In genomic region chr12:51814311-51815088, GRCh38 we compare ENCODE assay signal across 8 cellular contexts. TPM values are rescaled to one million over a fixed set of nuclear protein-coding genes. Genes with fewer than 3 reads are reported as not detected.
DNase-seq lines count a peak whose midpoint lies in the region; ATAC-seq and TF ChIP-seq lines count a peak whose summit lies in the region.

No MANE protein-coding gene starts in this region.

- peak overlapping the region; percentile 69 to 72 for H3K4me3 Mint-ChIP-seq in H9
- peak overlapping the region; percentile 83 for H3K4me3 Mint-ChIP-seq in activated naive CD4-positive, alpha-beta T cell treated with anti-CD3 and anti-CD28 coated beads, Interleukin-2, amount 50 U/mL, for 24 hours

- H3K9me3 ChIP-seq in AG04450 (ENCODE audit: control insufficient read depth, insufficient read depth, low read length) (no peaks in the 10 kb centered on the region; the same call in 1 of the 2 replicates), H9 (ENCODE audit: control insufficient read depth, low read depth, low read length) (no peaks in the 10 kb centered on the region), RWPE2 (ENCODE audit: severe bottlenecking) (no peaks in the 10 kb centered on the region), thoracic aorta (no peaks in the 10 kb centered on the region)

- H3K9ac ChIP-seq in H9 (ENCODE audit: extremely low read depth, insufficient read length, low read length): no peak overlapping the region

- H3K27ac ChIP-seq in AG04450 (ENCODE audit: low read depth, low read length) (no peak overlapping the region), H9 (ENCODE audit: insufficient read length, low read depth, low read length) (no peak overlapping the region), RWPE2 (ENCODE audit: poor library complexity, severe bottlenecking) (no peak overlapping the region), thoracic aorta (no peak overlapping the region)

- no peak overlapping the region for H3T11ph ChIP-seq in H9 (ENCODE audit: low read length)

- H3K79me2 ChIP-seq in H9 (ENCODE audit: insufficient read depth, low read length): no peaks in the 10 kb centered on the region

- CTCF ChIA-PET in AG04450 (lab: Charles Lee): interaction anchor here (0.6 to 1.6 kb wide), 9 partner anchors 10 to 394 kb away, joined by 3 to 7 read pairs (median 3); no protein-coding TSS in a partner anchor

- no peaks in the 10 kb centered on the region for H3K9me3 Mint-ChIP-seq in H9
- no peaks in the 10 kb centered on the region for H3K9me3 Mint-ChIP-seq in activated naive CD4-positive, alpha-beta T cell treated with anti-CD3 and anti-CD28 coated beads, Interleukin-2, amount 50 U/mL, for 24 hours

- no peak overlapping the region for H2AK5ac ChIP-seq in H9 (ENCODE audit: insufficient read length, low read length)

- TF ChIP-seq CTCF in AG04450 (IDR thresholded peaks at IDR 0.05; ENCODE audit: low read depth, low read length) (peak; percentile 59), H9 (conservative IDR thresholded peaks at IDR 0.05) (peak; percentile 67), RWPE2 (IDR thresholded peaks at IDR 0.05; ENCODE audit: poor library complexity, severe bottlenecking) (peak; percentile 91), thoracic aorta (IDR thresholded peaks at IDR 0.05) (peak; percentile 18)

- no peak overlapping the region for H3K27ac Mint-ChIP-seq in H9
- H3K27ac Mint-ChIP-seq in activated naive CD4-positive, alpha-beta T cell treated with anti-CD3 and anti-CD28 coated beads, Interleukin-2, amount 50 U/mL, for 24 hours: peak overlapping the region; percentile 68

- ATAC-seq in RWPE2 (ENCODE audit: low read depth) (peak; percentile 77), thoracic aorta (ENCODE audit: insufficient number of reproducible peaks, low FRiP score, low read depth) (no peak), HG03045 (IDR thresholded peaks at IDR 0.05; ENCODE audit: unreplicated experiment) (no peak)

- no peak overlapping the region for H2BK12ac ChIP-seq in H9 (ENCODE audit: insufficient read length, low read depth, low read length)

- H3K4me3 ChIP-seq in AG04450 (ENCODE audit: low read depth, low read length) (peak overlapping the region; percentile 39), RWPE2 (ENCODE audit: severe bottlenecking) (peak overlapping the region; percentile 35), thoracic aorta (peak overlapping the region; percentile 71)

- no peak overlapping the region for H3K56ac ChIP-seq in H9 (ENCODE audit: insufficient read length, low read depth, low read length)

- H2BK5ac ChIP-seq in H9 (ENCODE audit: insufficient read length, low read length): no peak overlapping the region

- peak overlapping the region; percentile 22 for H3K4me2 ChIP-seq in H9 (ENCODE audit: insufficient read depth, insufficient read length, low read length)

- no peaks in the 10 kb centered on the region for H3K79me1 ChIP-seq in H9 (ENCODE audit: insufficient read depth, low read depth, low read length, poor library complexity, severe bottlenecking)

- DNase-seq in AG04450 (ENCODE audit: low read depth, low spot score) (peak; percentile 26), H9 (peak; percentile 86), RWPE2 (ENCODE audit: low spot score) (no peak), glomerular visceral epithelial cell (ENCODE audit: extremely low spot score) (peak; percentile 72), nucleus accumbens (lab: John Stamatoyannopoulos, UW) (peak in 45 of 56 donors; percentile 12 to 80 (median 46)), thoracic aorta (ENCODE audit: low spot score) (no peak)

- no peak overlapping the region for H2BK20ac ChIP-seq in H9 (ENCODE audit: low read depth, low read length, poor library complexity, severe bottlenecking)

- H3K18ac ChIP-seq in H9 (ENCODE audit: insufficient read length, low read depth, low read length): peak overlapping the region; percentile 38

- H3K36me3 Mint-ChIP-seq in H9 (ENCODE audit: insufficient read depth in 1 of 3, low read depth in 3 of 3): peaks cover 0 to 4% (median 0%) of the 10 kb centered on the region in 3 experiments; a peak in 2 of 7 replicates
- H3K36me3 Mint-ChIP-seq in activated naive CD4-positive, alpha-beta T cell treated with anti-CD3 and anti-CD28 coated beads, Interleukin-2, amount 50 U/mL, for 24 hours: no peaks in the 10 kb centered on the region

- no peak overlapping the region for H4K5ac ChIP-seq in H9 (ENCODE audit: insufficient read length, low read depth, low read length)

- H3K14ac ChIP-seq in H9 (ENCODE audit: insufficient read depth, low read length): peak overlapping the region; percentile 41

- no peak overlapping the region for H4K8ac ChIP-seq in H9 (replicated peaks; ENCODE audit: insufficient read length, low read depth, low read length)

- no peak overlapping the region for H3K4ac ChIP-seq in H9 (ENCODE audit: low read depth, low read length)

- no peak overlapping the region for H3K23ac ChIP-seq in H9 (ENCODE audit: insufficient read length, low read depth, low read length)

- no peaks in the 10 kb centered on the region for H3K27me3 ChIP-seq in AG04450 (ENCODE audit: control insufficient read depth, insufficient read depth, low read length)
- peaks cover 4% of the 10 kb centered on the region; the same call in 1 of the 2 replicates for H3K27me3 ChIP-seq in H9 (ENCODE audit: insufficient read depth, low read length)
- H3K27me3 ChIP-seq in RWPE2 (ENCODE audit: insufficient read depth, poor library complexity, severe bottlenecking): no peaks in the 10 kb centered on the region
- H3K27me3 ChIP-seq in thoracic aorta (replicated peaks; ENCODE audit: insufficient read depth): no peaks in the 10 kb centered on the region

- no peak overlapping the region for H4K91ac ChIP-seq in H9 (ENCODE audit: insufficient read length, low read depth, low read length)

- H3K27me3 Mint-ChIP-seq in H9 (ENCODE audit: low read depth): peaks cover 51% of the 10 kb centered on the region
- H3K27me3 Mint-ChIP-seq in activated naive CD4-positive, alpha-beta T cell treated with anti-CD3 and anti-CD28 coated beads, Interleukin-2, amount 50 U/mL, for 24 hours: no peaks in the 10 kb centered on the region

- no peaks in the 10 kb centered on the region for H3K4me1 ChIP-seq in H9 (ENCODE audit: insufficient read depth, low read length)
- no peaks in the 10 kb centered on the region for H3K4me1 ChIP-seq in RWPE2 (ENCODE audit: insufficient read depth, poor library complexity, severe bottlenecking)
- no peaks in the 10 kb centered on the region for H3K4me1 ChIP-seq in thoracic aorta (ENCODE audit: control insufficient read depth in 1 of 2, low read depth in 2 of 2)

- no CpG with 5 or more reads among the region's 100 CpGs for WGBS in H9 (ENCODE audit: extremely low coverage, insufficient read length, low lambda C conversion rate)

- no peak overlapping the region for H2BK15ac ChIP-seq in H9 (ENCODE audit: low read depth, low read length)

- H3K36me3 ChIP-seq in RWPE2 (ENCODE audit: low read depth) (no peaks in the 10 kb centered on the region), thoracic aorta (no peaks in the 10 kb centered on the region)

- POLR2A ChIA-PET in AG04450 (lab: Yijun Ruan, JAX): interaction anchor here (0.9 kb wide), 1 partner anchor 385 kb away, joined by 3 read pairs; no protein-coding TSS in a partner anchor

- H2AFZ ChIP-seq in H9 (ENCODE audit: low read length): no peak overlapping the region

- H4K20me1 ChIP-seq in H9 (ENCODE audit: control insufficient read depth, insufficient read depth, insufficient read length): no peaks in the 10 kb centered on the region

- no peak overlapping the region for H2BK120ac ChIP-seq in H9 (ENCODE audit: low read depth, low read length, poor library complexity, severe bottlenecking)

- H3K4me1 Mint-ChIP-seq in H9: peaks cover 25 to 53% of the 10 kb centered on the region in 2 experiments
- peaks cover 9% of the 10 kb centered on the region for H3K4me1 Mint-ChIP-seq in activated naive CD4-positive, alpha-beta T cell treated with anti-CD3 and anti-CD28 coated beads, Interleukin-2, amount 50 U/mL, for 24 hours

- H3K23me2 ChIP-seq in H9 (ENCODE audit: insufficient read length, low read depth, low read length, poor library complexity, severe bottlenecking): peaks cover 4% of the 10 kb centered on the region

RNA-seq across cellular contexts. Expression of gene FIGNL2, which starts 34.0 kb away (rescaled TPM):
- polyA plus RNA-seq in AG04450 (2011; rRNA removed): 0.22 and 0.26 TPM in 2 replicates
- polyA minus RNA-seq in AG04450 (2011; rRNA and poly(A)+ RNA removed): 0.74 and 1.3 TPM in 2 replicates
- total RNA-seq in H9 (2021): 19.5 and 19.7 TPM in 2 replicates
- under 1 TPM in 1 of 2 donors, not detected in 1; 0.28 TPM for total RNA-seq in thoracic aorta

Comparison
In these comparisons a context has a peak if more than half of its experiments do, and no peak if none do; other contexts are left out.
1. DNase-seq: peak in AG04450 (single experiment), H9 (single experiment), glomerular visceral epithelial cell (single experiment) and nucleus accumbens (45 of 56); none in RWPE2 (single experiment) and thoracic aorta (single experiment).
2. CTCF ChIP-seq: peak in every context shown above with its lines; median percentile 91 in RWPE2; 67 in H9; 59 in AG04450; 18 in thoracic aorta.
3. RNA of gene FIGNL2, which starts 34.0 kb away (total RNA-seq): 19.5 to 19.7 TPM in H9; 0.28 TPM in thoracic aorta; every median in the first group is over 10 times any median in the second.
4. Peak in every context shown above with its lines, with median percentiles within 50 percentile points of each other: H3K4me3 ChIP-seq.